In genomic region chr3:27713435-27713880, GRCh38 we compare ENCODE assay signal across 9 cellular contexts. TPM values are rescaled to one million over a fixed set of nuclear protein-coding genes. Genes with fewer than 3 reads are reported as not detected.
DNase-seq lines count a peak whose midpoint lies in the region; ATAC-seq and TF ChIP-seq lines count a peak whose summit lies in the region.
"Had no signal": no experiment of that assay in that cellular context is flagged by ENCODE, and none has a peak within 500 bp of the region (broad histone marks: within the 10 kb centered on the region; RNA-seq: fewer than 3 reads in every experiment).

No MANE protein-coding gene starts in this region.

- no peak overlapping the region for H3K27ac ChIP-seq in right atrium auricular region

- peak overlapping the region; percentile 92 for H3K27ac Mint-ChIP-seq in activated T-cell treated with anti-CD3 and anti-CD28 coated beads, Interleukin-2, amount 50 U/mL, for 72 hours

- peaks cover 30% of the 10 kb centered on the region for H3K4me1 Mint-ChIP-seq in activated T-cell treated with anti-CD3 and anti-CD28 coated beads, Interleukin-2, amount 50 U/mL, for 72 hours (ENCODE audit: low read depth)

- TF ChIP-seq CTCF in right atrium auricular region (IDR thresholded peaks at IDR 0.05) (no peak), BE2C (IDR thresholded peaks at IDR 0.05; ENCODE audit: low read depth, low read length) (no peak)

- peaks cover 1 to 6% of the 10 kb centered on the region in 2 donors for H3K36me3 Mint-ChIP-seq in activated T-cell treated with anti-CD3 and anti-CD28 coated beads, Interleukin-2, amount 50 U/mL, for 72 hours (ENCODE audit: insufficient read depth in 2 of 2)

- peaks cover 64% of the 10 kb centered on the region for H3K27me3 Mint-ChIP-seq in activated T-cell treated with anti-CD3 and anti-CD28 coated beads, Interleukin-2, amount 50 U/mL, for 72 hours (ENCODE audit: low read depth)

- no peaks in the 10 kb centered on the region for H3K9me3 Mint-ChIP-seq in activated T-cell treated with anti-CD3 and anti-CD28 coated beads, Interleukin-2, amount 50 U/mL, for 72 hours

- H3K27me3 ChIP-seq in right atrium auricular region (peaks cover 8 to 18% of the 10 kb centered on the region in 2 donors), BE2C (peaks cover 44% of the 10 kb centered on the region)

- intact Hi-C loops in sciatic nerve (cut with DNase I) = no loop called here

- H3K9ac ChIP-seq in ES-I3 (ENCODE audit: low read depth, low read length) = peak overlapping the region; percentile 58; the same call in 1 of the 2 replicates

- H3K4me1 ChIP-seq in ES-I3 (ENCODE audit: insufficient read depth, low read length) (peaks cover 12% of the 10 kb centered on the region), right atrium auricular region (peaks cover 0 to 29% of the 10 kb centered on the region in 2 donors), BE2C (no peaks in the 10 kb centered on the region)

- peaks cover 4% of the 10 kb centered on the region; the same call in 1 of the 2 replicates for H3K9me3 ChIP-seq in ES-I3 (ENCODE audit: control insufficient read depth, insufficient read depth, low read length)
- no peaks in the 10 kb centered on the region for H3K9me3 ChIP-seq in right atrium auricular region
- H3K9me3 ChIP-seq in BE2C = no peaks in the 10 kb centered on the region

- no peak for DNase-seq in activated T-cell treated with anti-CD3 and anti-CD28 coated beads, Interleukin-2, amount 50 U/mL, for 72 hours
- DNase-seq in right atrium auricular region (ENCODE audit: low spot score) = no peak
- no peak for DNase-seq in sciatic nerve (ENCODE audit: low spot score)
- no peak for DNase-seq in BE2C
- DNase-seq in NCI-H2029 treated with DMSO at 0.1 percent for 48 hours (lab: John Stamatoyannopoulos, UW) = no peak
- no peak for DNase-seq in hippocampal formation (lab: John Stamatoyannopoulos, UW)
- DNase-seq: NCI-H226 had no signal

- H3K4me3 ChIP-seq in right atrium auricular region (peak overlapping the region; percentile 35 to 56), BE2C (ENCODE audit: low read depth, low read length) (no peak overlapping the region)

- no peaks in the 10 kb centered on the region; the same call in 1 of the 2 replicates for H3K36me3 ChIP-seq in ES-I3 (ENCODE audit: insufficient read depth, low read length)
- H3K36me3 ChIP-seq in right atrium auricular region = no peaks in the 10 kb centered on the region
- H3K36me3 ChIP-seq in BE2C = no peaks in the 10 kb centered on the region

- H3K4me3 Mint-ChIP-seq in activated T-cell treated with anti-CD3 and anti-CD28 coated beads, Interleukin-2, amount 50 U/mL, for 72 hours = peak overlapping the region; percentile 94 to 96

- no peak for ATAC-seq in activated T-cell treated with anti-CD3 and anti-CD28 coated beads, Interleukin-2, amount 50 U/mL, for 72 hours (replicated peaks in 1 of 2)
- ATAC-seq in sciatic nerve (peak; percentile 23), GM19455 (IDR thresholded peaks at IDR 0.05; ENCODE audit: unreplicated experiment) (no peak)

RNA-seq across cellular contexts. Expression of gene EOMES, which starts 8.7 kb away (rescaled TPM):
- 1 to 10 TPM; 1.2 to 7.2 TPM for total RNA-seq in activated T-cell treated with anti-CD3 and anti-CD28 coated beads, Interleukin-2, amount 50 U/mL, for 72 hours
- total RNA-seq in right atrium auricular region (under 1 TPM in 1 of 2 donors, not detected in 1; 0.16 TPM), sciatic nerve (0.98 TPM)
- polyA plus RNA-seq in BE2C (2012; ENCODE audit: insufficient read depth, insufficient read length, low read depth) = not detected
